Comparison of ENCODE assay signal across 8 cellular contexts in genomic region chr9:129110740-129111142, GRCh38. TPM values are rescaled to one million over a fixed set of nuclear protein-coding genes. Genes with fewer than 3 reads are reported as not detected.
DNase-seq lines count a peak whose midpoint lies in the region; ATAC-seq, FAIRE-seq and TF ChIP-seq lines count a peak whose summit lies in the region.

CRAT (minus strand) TSS chr9:129110793; CDS start chr9:129110509, 284 bp downstream.

- POLR2A ChIA-PET in endothelial cell of umbilical vein (lab: Charles Lee): interaction anchor here (0.5 to 1.1 kb wide), 2 partner anchors 18 to 89 kb away, joined by 3 to 4 read pairs; no protein-coding TSS in a partner anchor

- no peaks in the 10 kb centered on the region for H3K9me1 ChIP-seq in endothelial cell of umbilical vein (replicated peaks; ENCODE audit: control insufficient read depth, extremely low read depth, insufficient read depth, low read length)

- peaks cover 4% of the 10 kb centered on the region for H3K27me3 ChIP-seq in OCI-LY3 (ENCODE audit: low read depth, low read length)
- no peaks in the 10 kb centered on the region for H3K27me3 ChIP-seq in endothelial cell of umbilical vein (ENCODE audit: control insufficient read depth in 2 of 2, insufficient read depth in 2 of 2, low read length in 2 of 2)

- CTCF ChIA-PET in endothelial cell of umbilical vein (lab: Charles Lee): interaction anchor here (1.4 to 3.7 kb wide), 3 partner anchors 21 to 513 kb away, joined by 3 to 8 read pairs (median 7); no protein-coding TSS in a partner anchor

- dilution Hi-C loops in endothelial cell of umbilical vein (cut with MboI; ENCODE audit: extremely low pct_ligation_motif_present, low sequenced_read_pairs): no loop called here

- H2AFZ ChIP-seq in OCI-LY3 (ENCODE audit: low read depth, low read length): peak within 1 kb of the TSS; percentile 80
- H2AFZ ChIP-seq in endothelial cell of umbilical vein (ENCODE audit: low read depth, low read length): peak within 1 kb of the TSS; percentile 94

- H3K4me1 ChIP-seq in OCI-LY3 (ENCODE audit: low read length): peaks cover 20% of the 10 kb centered on the region
- H3K4me1 ChIP-seq in endothelial cell of umbilical vein (ENCODE audit: control insufficient read depth, extremely low read depth, insufficient read depth, low read length): peaks cover 10% of the 10 kb centered on the region

- peak within 1 kb of the TSS; percentile 65 for H3K27ac ChIP-seq in OCI-LY3 (ENCODE audit: low read length)
- peak within 1 kb of the TSS; percentile 61 for H3K27ac ChIP-seq in endothelial cell of umbilical vein (ENCODE audit: insufficient read depth, low read depth, low read length)

- TF ChIP-seq CTCF in OCI-LY3 (IDR thresholded peaks at IDR 0.05; ENCODE audit: low read depth, low read length): no peak
- no peak for TF ChIP-seq CTCF in endothelial cell of umbilical vein (IDR thresholded peaks at IDR 0.05; ENCODE audit: extremely low read depth in 1 of 2, insufficient read depth in 1 of 2, low read depth in 1 of 2, low read length in 2 of 2)

- peak within 1 kb of the TSS; percentile 92 for H3K4me3 ChIP-seq in OCI-LY3 (ENCODE audit: low read length)
- peak within 1 kb of the TSS; percentile 66 to 97 (median 85) for H3K4me3 ChIP-seq in endothelial cell of umbilical vein (replicated peaks in 1 of 3; ENCODE audit: insufficient read depth in 1 of 3, low read depth in 1 of 3, low read length in 3 of 3)

- BruUV-seq in endothelial cell of umbilical vein (replicated peaks; lab: Mats Ljungman, UMichigan): no TSS peak

- H3K36me3 ChIP-seq in OCI-LY3 (replicated peaks; ENCODE audit: low read depth, low read length): no peaks in the 10 kb centered on the region
- H3K36me3 ChIP-seq in endothelial cell of umbilical vein (ENCODE audit: control insufficient read depth in 2 of 2, extremely low read depth in 1 of 2, insufficient read depth in 2 of 2, low read length in 2 of 2): peaks cover 3% of the 10 kb centered on the region in 2 experiments

- TF ChIP-seq POLR2A in endothelial cell of umbilical vein (IDR thresholded peaks at IDR 0.05; ENCODE audit: low read depth, low read length): peak; percentile 96

- peaks cover 42% of the 10 kb centered on the region for H3K79me2 ChIP-seq in OCI-LY3 (ENCODE audit: low read length)
- peaks cover 29% of the 10 kb centered on the region for H3K79me2 ChIP-seq in endothelial cell of umbilical vein (ENCODE audit: control insufficient read depth, insufficient read depth, low read length)

- peak; percentile 99 for DNase-seq in D341Med (ENCODE audit: low spot score)
- DNase-seq in HuH-7 (ENCODE audit: low spot score): peak; percentile 99
- DNase-seq in activated T-cell treated with anti-CD3 and anti-CD28 coated beads for 24 hours (ENCODE audit: low read depth): peak; percentile 92
- DNase-seq in endothelial cell of umbilical vein (ENCODE audit: low read depth, low spot score): peak; percentile 91
- DNase-seq in middle frontal gyrus (ENCODE audit: extremely low spot score, low spot score): peak; percentile 81
- peak; percentile 94 to 96 for DNase-seq in stimulated activated CD8-positive, alpha-beta memory T cell treated with anti-CD3 and anti-CD28 coated beads, Interleukin-15, amount 100 ng/mL, for 48 hours (ENCODE audit: low read depth in 2 of 2)

- peak; percentile 58 for ATAC-seq in GM21515 (IDR thresholded peaks at IDR 0.05; ENCODE audit: unreplicated experiment)

- H3K9me3 ChIP-seq in OCI-LY3 (ENCODE audit: insufficient read depth, low read length) (no peaks in the 10 kb centered on the region), endothelial cell of umbilical vein (replicated peaks; ENCODE audit: control insufficient read depth, insufficient read depth, low read length) (no peaks in the 10 kb centered on the region)

- intact Hi-C loops in endothelial cell of umbilical vein (cut with micrococcal nuclease): loop anchor here (1.0 kb wide), 1 partner anchor 29 kb away; the partner anchor contains the start of gene DOLPP1

- peak; percentile 94 for FAIRE-seq in endothelial cell of umbilical vein (lab: Jason Lieb, UNC)

- H4K20me1 ChIP-seq in OCI-LY3 (ENCODE audit: insufficient read depth, low read length) (peaks cover 16% of the 10 kb centered on the region; the same call in 1 of the 2 replicates), endothelial cell of umbilical vein (replicated peaks; ENCODE audit: control insufficient read depth, extremely low read depth, insufficient read depth, low read length) (no peaks in the 10 kb centered on the region)

- H3K4me2 ChIP-seq in OCI-LY3 (ENCODE audit: low read length) (peak within 1 kb of the TSS; percentile 100), endothelial cell of umbilical vein (ENCODE audit: insufficient read depth, low read length) (peak within 1 kb of the TSS; percentile 76)

- H3K9ac ChIP-seq in OCI-LY3 (ENCODE audit: low read length): peak within 1 kb of the TSS; percentile 91
- peak within 1 kb of the TSS; percentile 64 for H3K9ac ChIP-seq in endothelial cell of umbilical vein (replicated peaks; ENCODE audit: extremely low read depth, insufficient read depth, low read length)

TF ChIP-seq in endothelial cell of umbilical vein, 7 proteins besides CTCF, POLR2A, EP300 and RAD21:
- TF ChIP-seq JUN (IDR thresholded peaks at IDR 0.05; ENCODE audit: borderline replicate concordance, insufficient read depth, insufficient read length, low read depth) (no peak), POLR2AphosphoS5 (IDR thresholded peaks at IDR 0.05; ENCODE audit: insufficient read depth, low read depth, low read length) (peak; percentile 82)

RNA-seq across cellular contexts. Expression of gene CRAT, which starts in this region (rescaled TPM):
- 34.2 and 36.8 TPM in 2 replicates for total RNA-seq in endothelial cell of umbilical vein
- polyA plus RNA-seq in endothelial cell of umbilical vein: 55.3 and 65.2 TPM in 2 replicates
- polyA plus RNA-seq in endothelial cell of umbilical vein (2011; cell fraction: cytosol; rRNA removed): 37.7 and 41.6 TPM in 2 replicates
- polyA plus RNA-seq in endothelial cell of umbilical vein (2011; cell fraction: nucleus; rRNA removed): 46.0 and 52.0 TPM in 2 replicates
- 38.0 and 54.5 TPM in 2 replicates for polyA plus RNA-seq in endothelial cell of umbilical vein (2012)
- 34.7 and 36.8 TPM in 2 replicates for polyA minus RNA-seq in endothelial cell of umbilical vein
- polyA minus RNA-seq in endothelial cell of umbilical vein (2011; cell fraction: cytosol; rRNA and poly(A)+ RNA removed): 3.8 TPM
- 9.4 and 12.8 TPM in 2 replicates for polyA minus RNA-seq in endothelial cell of umbilical vein (2011; cell fraction: nucleus; rRNA and poly(A)+ RNA removed)

Comparison
In these comparisons a context has a peak if more than half of its experiments do, and no peak if none do; other contexts are left out.
1. Peak in every context shown above with its lines: DNase-seq, ATAC-seq, H3K4me3 ChIP-seq and H3K27ac ChIP-seq.